19 cellular contexts compared by ENCODE assay signal in the genomic region with DNA sequence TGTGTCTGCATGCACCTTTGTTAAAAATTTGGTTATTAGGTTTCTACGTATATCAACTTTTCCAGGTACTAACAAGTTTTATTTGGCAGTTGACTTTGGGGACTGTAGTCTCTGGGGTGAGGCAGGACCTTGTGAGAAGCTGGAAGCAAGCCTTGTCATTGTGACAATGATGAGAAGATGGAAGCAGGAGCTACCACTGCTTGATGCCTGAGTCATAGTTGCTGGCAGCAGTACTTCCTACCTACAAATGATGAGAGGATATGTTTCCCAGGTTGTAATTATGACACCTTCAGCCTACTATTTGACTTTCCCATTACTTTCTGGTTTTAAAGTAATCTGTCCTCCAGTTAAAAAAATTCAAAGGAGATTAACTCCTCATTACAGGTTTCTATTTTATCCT.
DNase-seq lines count a peak whose midpoint lies in the region; TF ChIP-seq lines count a peak whose summit lies in the region.
"Had no signal": no experiment of that assay in that cellular context is flagged by ENCODE, and none has a peak within 500 bp of the region (broad histone marks: within the 10 kb centered on the region; RNA-seq: fewer than 3 reads in every experiment).

No MANE protein-coding gene starts in this region.

- H3K36me3 ChIP-seq in suprapubic skin = no peaks in the 10 kb centered on the region
- H3K36me3 ChIP-seq: SJSA1 had no signal

- peaks cover 41% of the 10 kb centered on the region for H3K4me1 Mint-ChIP-seq in glutamatergic neuron (ENCODE audit: low read depth, unreplicated experiment)
- H3K4me1 Mint-ChIP-seq: CD4-positive, alpha-beta memory T cell had no signal

- no peaks in the 10 kb centered on the region for H3K9me3 ChIP-seq in suprapubic skin
- H3K9me3 ChIP-seq: SJSA1 had no signal

- TF ChIP-seq EP300 in suprapubic skin (IDR thresholded peaks at IDR 0.05) = no peak

- H3K4me3 Mint-ChIP-seq in glutamatergic neuron (ENCODE audit: unreplicated experiment) = peak overlapping the region; percentile 22
- H3K4me3 Mint-ChIP-seq: CD4-positive, alpha-beta memory T cell had no signal

- H3K36me3 Mint-ChIP-seq in glutamatergic neuron (ENCODE audit: unreplicated experiment) = no peaks in the 10 kb centered on the region
- H3K36me3 Mint-ChIP-seq: CD4-positive, alpha-beta memory T cell had no signal

- no peaks in the 10 kb centered on the region for H3K27me3 ChIP-seq in suprapubic skin
- H3K27me3 ChIP-seq: SJSA1 had no signal

- peaks cover 4% of the 10 kb centered on the region for H3K27me3 Mint-ChIP-seq in glutamatergic neuron (ENCODE audit: unreplicated experiment)
- H3K27me3 Mint-ChIP-seq: CD4-positive, alpha-beta memory T cell had no signal

- 71% methylated on average over 1 of the region's 1 CpG for WGBS in suprapubic skin

- no peak for TF ChIP-seq POLR2A in suprapubic skin (IDR thresholded peaks at IDR 0.05)

- peaks cover 3% of the 10 kb centered on the region for H3K9me3 Mint-ChIP-seq in glutamatergic neuron (ENCODE audit: unreplicated experiment)
- H3K9me3 Mint-ChIP-seq: CD4-positive, alpha-beta memory T cell had no signal

- H3K4me3 ChIP-seq in suprapubic skin = no peak overlapping the region
- H3K4me3 ChIP-seq: SJSA1 had no signal

- H3K4me1 ChIP-seq in suprapubic skin = no peaks in the 10 kb centered on the region
- H3K4me1 ChIP-seq: SJSA1 had no signal

- DNase-seq in NCI-H2171 treated with DMSO at 0.1 percent for 48 hours (lab: John Stamatoyannopoulos, UW) = peak; percentile 45
- DNase-seq in NCI-H2171 (lab: John Stamatoyannopoulos, UW) = no peak
- DNase-seq in HT1080 (ENCODE audit: low read depth) = peak; percentile 19
- DNase-seq in NCI-H69 (lab: John Stamatoyannopoulos, UW) = peak; percentile 65
- DNase-seq in glutamatergic neuron = no peak
- DNase-seq in suprapubic skin (ENCODE audit: low spot score in 2 of 2) = no peak
- no peak for DNase-seq in GF-D8 (lab: John Stamatoyannopoulos, UW)
- no peak for DNase-seq in hippocampal formation (lab: John Stamatoyannopoulos, UW)
- DNase-seq: C1 segment of cervical spinal cord; CD4-positive, alpha-beta memory T cell; DND-41; HCEC 1CT; Karpas-422; NCI-H1092 treated with DMSO at 0.1 percent for 48 hours; NCI-H187 treated with DMSO at 0.1 percent for 48 hours; Right ventricle myocardium superior; RPMI8226; T-helper 2 cell had no signal

- no peak overlapping the region for H3K27ac ChIP-seq in suprapubic skin
- H3K27ac ChIP-seq: SJSA1 had no signal

- H3K27ac Mint-ChIP-seq in glutamatergic neuron (ENCODE audit: unreplicated experiment) = peak overlapping the region; percentile 84
- H3K27ac Mint-ChIP-seq: CD4-positive, alpha-beta memory T cell had no signal

- TF ChIP-seq CTCF in glutamatergic neuron (IDR thresholded peaks at IDR 0.05; ENCODE audit: partially characterized antibody, unreplicated experiment) = no peak
- no peak for TF ChIP-seq CTCF in suprapubic skin (IDR thresholded peaks at IDR 0.05)

Comparison
In these comparisons a context has a peak if more than half of its experiments do, and no peak if none do; other contexts are left out.
1. DNase-seq: peak in NCI-H2171 treated with DMSO at 0.1 percent for 48 hours (single experiment), HT1080 (single experiment) and NCI-H69 (single experiment); none in NCI-H2171 (single experiment), glutamatergic neuron (single experiment), suprapubic skin (0 of 2), GF-D8 (single experiment) and hippocampal formation (0 of 2).